ENCODE assay signal across 8 cellular contexts in genomic region chr20:34515484-34516037, GRCh38. TPM values are rescaled to one million over a fixed set of nuclear protein-coding genes. Genes with fewer than 3 reads are reported as not detected.
DNase-seq lines count a peak whose midpoint lies in the region; ATAC-seq and TF ChIP-seq lines count a peak whose summit lies in the region.

No MANE protein-coding gene starts in this region.

- H3K36me3 ChIP-seq in prostate gland (no peaks in the 10 kb centered on the region), aorta (ENCODE audit: control insufficient read depth in 1 of 2, insufficient read depth in 2 of 2, low read length in 1 of 2) (peaks cover 0 to 1% of the 10 kb centered on the region in 2 donors)

- no peaks in the 10 kb centered on the region for H3K27me3 ChIP-seq in prostate gland (replicated peaks; ENCODE audit: insufficient read depth)
- H3K27me3 ChIP-seq in aorta (ENCODE audit: control insufficient read depth in 1 of 2, insufficient read depth in 2 of 2, low read length in 1 of 2) = no peaks in the 10 kb centered on the region

- no peak for TF ChIP-seq POLR2A in prostate gland (IDR thresholded peaks at IDR 0.05)

- H3K27ac ChIP-seq in prostate gland (peak overlapping the region; percentile 97), aorta (ENCODE audit: low read depth in 1 of 2, low read length in 2 of 2) (peak overlapping the region; percentile 18 to 25)

- peak overlapping the region; percentile 74 to 82 for H3K4me3 ChIP-seq in prostate gland
- H3K4me3 ChIP-seq in aorta (ENCODE audit: low read length in 2 of 2) = peak overlapping the region; percentile 49 to 57

- H3K4me1 ChIP-seq in prostate gland (replicated peaks) (no peaks in the 10 kb centered on the region), aorta (ENCODE audit: control insufficient read depth in 1 of 2, insufficient read depth in 2 of 2, low read length in 2 of 2) (no peaks in the 10 kb centered on the region)

- 1% methylated on average over 25 of the region's 25 CpGs for WGBS in prostate gland
- 1 to 2% methylated on average over 25 of the region's 25 CpGs for WGBS in aorta, 2 donors

- DNase-seq in DMS 273 treated with DMSO at 0.1 percent for 48 hours (lab: John Stamatoyannopoulos, UW) = peak; percentile 69
- peak; percentile 90 for DNase-seq in HuH-7 (ENCODE audit: low spot score)
- peak; percentile 81 for DNase-seq in RPMI8226
- peak; percentile 55 for DNase-seq in activated gamma-delta T cell treated with anti-CD3 and anti-CD28 coated beads, Interleukin-2, amount 50 U/mL, for 16 hours (ENCODE audit: low read depth)
- peak in 41 of 42 donors; percentile 48 to 92 (median 76) for DNase-seq in head of caudate nucleus
- peak; percentile 73 for DNase-seq in prostate gland (ENCODE audit: low spot score)
- DNase-seq in aorta = peak in 1 of 2 donors; percentile 71

- intact Hi-C loops in head of caudate nucleus (cut with DNase I) = loop anchor here (10.0 kb wide), 1 partner anchor 201 kb away; no protein-coding TSS in a partner anchor
- intact Hi-C loops in prostate gland (cut with DNase I) = no loop called here
- intact Hi-C loops in aorta (cut with DNase I) = no loop called here

- TF ChIP-seq CTCF in prostate gland (IDR thresholded peaks at IDR 0.05) = no peak

- H3K9me3 ChIP-seq in prostate gland (no peaks in the 10 kb centered on the region), aorta (ENCODE audit: control insufficient read depth, low read length) (no peaks in the 10 kb centered on the region)

- ATAC-seq in GM21390 (IDR thresholded peaks at IDR 0.05; ENCODE audit: unreplicated experiment) (peak; percentile 50), aorta (ENCODE audit: low FRiP score) (peak; percentile 34)

RNA-seq across cellular contexts. Expression of gene DYNLRB1, which starts 0.7 kb away (rescaled TPM):
- total RNA-seq in prostate gland (100 to 1,000 TPM; 132 to 247 TPM), aorta (100 to 1,000 TPM; 120 to 143 TPM)
- polyA plus RNA-seq in aorta = 100 to 1,000 TPM; 302 to 305 TPM

RNA-seq across cellular contexts. Expression of gene MAP1LC3A, which starts 43.0 kb away (rescaled TPM):
- total RNA-seq in prostate gland (100 to 1,000 TPM in 1 of 2 donors, 10 to 100 TPM in 1; 74.3 to 128 TPM), aorta (10 to 100 TPM; 45.0 to 46.1 TPM)
- 10 to 100 TPM; 32.6 to 92.9 TPM for polyA plus RNA-seq in aorta
